13 cellular contexts compared by ENCODE assay signal in the genomic region with DNA sequence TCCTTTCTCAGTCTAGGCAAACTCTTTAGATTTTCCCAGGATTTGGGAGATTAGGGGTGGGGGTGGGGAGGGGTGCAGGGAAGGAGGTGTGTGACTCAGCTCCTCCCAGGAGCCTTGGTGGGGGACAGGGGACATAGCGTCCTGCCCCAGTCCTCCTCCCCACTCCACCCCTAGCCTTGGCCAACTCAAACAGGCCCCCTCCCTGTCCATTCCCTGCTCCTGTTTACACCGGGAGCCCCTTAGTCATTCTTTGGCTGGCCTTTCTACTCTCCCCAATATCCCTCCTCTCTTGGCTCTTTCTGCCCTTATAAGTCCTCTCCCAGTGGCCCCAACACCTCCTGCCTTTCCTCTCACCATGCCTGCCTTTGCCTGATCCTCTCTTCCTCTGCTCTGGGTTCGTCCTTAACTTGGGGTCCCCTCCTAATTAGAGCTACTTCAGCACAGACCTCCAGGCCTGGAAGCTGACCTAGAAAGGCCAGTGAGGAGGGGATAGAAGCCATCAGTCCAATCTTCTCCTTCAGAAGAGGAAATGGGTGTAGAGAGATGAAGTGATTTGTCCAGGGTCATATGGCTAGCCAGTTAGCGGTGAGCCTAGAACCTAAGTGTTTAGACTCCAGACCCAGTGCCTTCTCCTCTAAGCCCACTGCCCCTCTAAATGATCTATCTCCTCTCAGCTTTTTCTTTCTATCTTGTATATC. TPM values are rescaled to one million over a fixed set of nuclear protein-coding genes. Genes with fewer than 3 reads are reported as not detected.
A peak's percentile ranks its signal among the peaks of the same experiment; 100 is the strongest.
DNase-seq lines count a peak whose midpoint lies in the region; TF ChIP-seq lines count a peak whose summit lies in the region.
"Had no signal": no experiment of that assay in that cellular context is flagged by ENCODE, and none has a peak within 500 bp of the region (broad histone marks: within the 10 kb centered on the region; RNA-seq: fewer than 3 reads in every experiment).

No MANE protein-coding gene starts in this region.

- in situ Hi-C loops in transverse colon (cut with MboI; ENCODE audit: low pct_ligation_motif_present in 1 of 4, low pct_unique_long_range_greater_than_20kb in 1 of 4, low sequenced_read_pairs in 3 of 4) = no loop called here
- in situ Hi-C loops in G401 (cut with HindIII; ENCODE audit: low sequenced_read_pairs) = no loop called here

- 61 to 70% methylated on average over 2 to 4 of the region's 4 CpGs for WGBS in transverse colon (ENCODE audit: low coverage in 1 of 2), 2 donors

- H3K9ac ChIP-seq in muscle layer of colon (ENCODE audit: low read length) = peak overlapping the region; percentile 2

- H3K27ac ChIP-seq in muscle layer of colon (ENCODE audit: low read depth, low read length) (peak overlapping the region; percentile 99), transverse colon (peak overlapping the region; percentile 85 to 97 (median 94))

- DNase-seq in activated CD4-positive, alpha-beta T cell treated with anti-CD3 and anti-CD28 coated beads, Interleukin-2, amount 10 ng/mL, durations not matched to agents 7 days and 5 days = no peak
- no peak for DNase-seq in activated CD4-positive, alpha-beta T cell treated with anti-CD3 and anti-CD28 coated beads for 1 hour
- peak; percentile 62 for DNase-seq in transverse colon
- DNase-seq in G401 (ENCODE audit: low spot score) = no peak
- no peak for DNase-seq in kidney glomerular epithelial cell (lab: John Stamatoyannopoulos, UW)
- DNase-seq in NOMO-1 treated with DMSO at 0.1 percent for 48 hours (lab: John Stamatoyannopoulos, UW; ENCODE audit: unreplicated experiment) = no peak
- DNase-seq: NCI-H510A had no signal

- peaks cover 67% of the 10 kb centered on the region for H3K4me1 ChIP-seq in muscle layer of colon (ENCODE audit: insufficient read depth, low read length)
- H3K4me1 ChIP-seq in transverse colon = peaks cover 0 to 66% (median 7%) of the 10 kb centered on the region in 4 donors

- H3K9me3 ChIP-seq in muscle layer of colon (ENCODE audit: low read length) (no peaks in the 10 kb centered on the region), transverse colon (no peaks in the 10 kb centered on the region)
- H3K9me3 ChIP-seq: body of pancreas had no signal

- no peak overlapping the region for H3K4me3 Mint-ChIP-seq in activated CD4-positive, alpha-beta T cell treated with anti-CD3 and anti-CD28 coated beads, Interleukin-2, amount 10 ng/mL, durations not matched to agents 7 days and 5 days
- no peak overlapping the region for H3K4me3 Mint-ChIP-seq in dendritic cell treated with granulocyte-macrophage colony-stimulating factor and Interleukin-4, amounts not matched to agents 40 ng/mL and 50 ng/mL, for 4 days
- H3K4me3 Mint-ChIP-seq: stimulated activated naive CD8-positive, alpha-beta T cell treated with anti-CD3 and anti-CD28 coated beads, Interleukin-15, Interleukin-2, amounts not matched to agents 100 ng/mL and 50 ng/mL, for 24 hours had no signal

- H3K9me3 Mint-ChIP-seq in activated CD4-positive, alpha-beta T cell treated with anti-CD3 and anti-CD28 coated beads, Interleukin-2, amount 10 ng/mL, durations not matched to agents 7 days and 5 days = no peaks in the 10 kb centered on the region
- H3K9me3 Mint-ChIP-seq in dendritic cell treated with granulocyte-macrophage colony-stimulating factor and Interleukin-4, amounts not matched to agents 40 ng/mL and 50 ng/mL, for 4 days = no peaks in the 10 kb centered on the region
- H3K9me3 Mint-ChIP-seq: stimulated activated naive CD8-positive, alpha-beta T cell treated with anti-CD3 and anti-CD28 coated beads, Interleukin-15, Interleukin-2, amounts not matched to agents 100 ng/mL and 50 ng/mL, for 24 hours had no signal

- POLR2A ChIA-PET in activated CD4-positive, alpha-beta T cell treated with anti-CD3 and anti-CD28 coated beads, Interleukin-2, amount 10 ng/mL, durations not matched to agents 7 days and 5 days (lab: Charles Lee) = no interaction called here

- peaks cover 49% of the 10 kb centered on the region for H3K27me3 Mint-ChIP-seq in activated CD4-positive, alpha-beta T cell treated with anti-CD3 and anti-CD28 coated beads, Interleukin-2, amount 10 ng/mL, durations not matched to agents 7 days and 5 days
- H3K27me3 Mint-ChIP-seq in dendritic cell treated with granulocyte-macrophage colony-stimulating factor and Interleukin-4, amounts not matched to agents 40 ng/mL and 50 ng/mL, for 4 days = peaks cover 3% of the 10 kb centered on the region
- H3K27me3 Mint-ChIP-seq: stimulated activated naive CD8-positive, alpha-beta T cell treated with anti-CD3 and anti-CD28 coated beads, Interleukin-15, Interleukin-2, amounts not matched to agents 100 ng/mL and 50 ng/mL, for 24 hours had no signal

- CTCF ChIA-PET in activated CD4-positive, alpha-beta T cell treated with anti-CD3 and anti-CD28 coated beads, Interleukin-2, amount 10 ng/mL, durations not matched to agents 7 days and 5 days (lab: Charles Lee) = interaction anchor here (1.0 to 7.3 kb wide), 5 partner anchors 10 to 21 kb away, joined by 3 to 64 read pairs (median 6); no protein-coding TSS in a partner anchor

- H3K36me3 ChIP-seq in muscle layer of colon (ENCODE audit: insufficient read depth, low read length) (no peaks in the 10 kb centered on the region), transverse colon (no peaks in the 10 kb centered on the region)

- H3K4me3 ChIP-seq in muscle layer of colon (ENCODE audit: low read depth in 1 of 2, low read length in 2 of 2) (peak overlapping the region in 1 of 2 donors; percentile 28), transverse colon (no peak overlapping the region)
- H3K4me3 ChIP-seq: body of pancreas, GM12878 had no signal

- H3K36me3 Mint-ChIP-seq in activated CD4-positive, alpha-beta T cell treated with anti-CD3 and anti-CD28 coated beads, Interleukin-2, amount 10 ng/mL, durations not matched to agents 7 days and 5 days (ENCODE audit: low read depth) = peaks cover 10% of the 10 kb centered on the region
- H3K36me3 Mint-ChIP-seq in dendritic cell treated with granulocyte-macrophage colony-stimulating factor and Interleukin-4, amounts not matched to agents 40 ng/mL and 50 ng/mL, for 4 days (ENCODE audit: low read depth) = peaks cover 24% of the 10 kb centered on the region

- no peak for TF ChIP-seq POLR2A in transverse colon (IDR thresholded peaks at IDR 0.05)

- peak overlapping the region; percentile 28 for H3K27ac Mint-ChIP-seq in activated CD4-positive, alpha-beta T cell treated with anti-CD3 and anti-CD28 coated beads, Interleukin-2, amount 10 ng/mL, durations not matched to agents 7 days and 5 days
- peak overlapping the region; percentile 61 for H3K27ac Mint-ChIP-seq in dendritic cell treated with granulocyte-macrophage colony-stimulating factor and Interleukin-4, amounts not matched to agents 40 ng/mL and 50 ng/mL, for 4 days

- peak; percentile 70 for TF ChIP-seq EP300 in transverse colon (IDR thresholded peaks at IDR 0.05; ENCODE audit: low read depth)

- H3K4me1 Mint-ChIP-seq in activated CD4-positive, alpha-beta T cell treated with anti-CD3 and anti-CD28 coated beads, Interleukin-2, amount 10 ng/mL, durations not matched to agents 7 days and 5 days = peaks cover 40% of the 10 kb centered on the region
- peaks cover 77% of the 10 kb centered on the region for H3K4me1 Mint-ChIP-seq in dendritic cell treated with granulocyte-macrophage colony-stimulating factor and Interleukin-4, amounts not matched to agents 40 ng/mL and 50 ng/mL, for 4 days (ENCODE audit: low read depth)

- TF ChIP-seq CTCF in transverse colon (IDR thresholded peaks at IDR 0.05) = no peak

- intact Hi-C loops in dendritic cell treated with granulocyte-macrophage colony-stimulating factor and Interleukin-4, amounts not matched to agents 40 ng/mL and 50 ng/mL, for 4 days (cut with micrococcal nuclease) = no loop called here
- intact Hi-C loops in transverse colon (cut with DNase I; ENCODE audit: low total_unique reads) = no loop called here

- no peaks in the 10 kb centered on the region for H3K27me3 ChIP-seq in muscle layer of colon (ENCODE audit: control insufficient read depth in 1 of 2, insufficient read depth in 2 of 2, low read length in 2 of 2)
- peaks cover 49% of the 10 kb centered on the region for H3K27me3 ChIP-seq in transverse colon
- H3K27me3 ChIP-seq: body of pancreas had no signal

RNA-seq across cellular contexts. Expression of a gene that starts 2.3 kb away (rescaled TPM):
- 10 to 100 TPM; 83.5 to 88.7 TPM for total RNA-seq in activated CD4-positive, alpha-beta T cell treated with anti-CD3 and anti-CD28 coated beads, Interleukin-2, amount 10 ng/mL, durations not matched to agents 7 days and 5 days
- total RNA-seq in transverse colon = 100 to 1,000 TPM in 1 of 4 donors, 10 to 100 TPM in 3; 37.7 to 217 (median 73.0) TPM
- total RNA-seq in G401 (2014; rRNA removed; shearing (Covaris generic)) = 49.1 and 58.8 TPM in 2 replicates

RNA-seq across cellular contexts. Expression of a gene that starts 36.8 kb away (rescaled TPM):
- 1 to 10 TPM in 1 of 2 experiments, under 1 TPM in 1; 0.48 to 1.3 TPM for total RNA-seq in activated CD4-positive, alpha-beta T cell treated with anti-CD3 and anti-CD28 coated beads, Interleukin-2, amount 10 ng/mL, durations not matched to agents 7 days and 5 days
- total RNA-seq in transverse colon = 10 to 100 TPM in 1 of 4 donors, 1 to 10 TPM in 3; 1.9 to 17.5 (median 5.7) TPM
- 6.0 and 8.6 TPM in 2 replicates for total RNA-seq in G401 (2014; rRNA removed; shearing (Covaris generic))

RNA-seq across cellular contexts. Expression of a gene that starts 52.1 kb away (rescaled TPM):
- total RNA-seq in activated CD4-positive, alpha-beta T cell treated with anti-CD3 and anti-CD28 coated beads, Interleukin-2, amount 10 ng/mL, durations not matched to agents 7 days and 5 days = 10 to 100 TPM in 1 of 2 experiments, 1 to 10 TPM in 1; 8.5 to 10.8 TPM
- total RNA-seq in transverse colon = not detected
- not detected in 2 replicates for total RNA-seq in G401 (2014; rRNA removed; shearing (Covaris generic))
- total RNA-seq: body of pancreas, H4 had no signal

RNA-seq across cellular contexts. Expression of a gene that starts 57.0 kb away (rescaled TPM):
- under 1 TPM; 0.15 to 0.33 TPM for total RNA-seq in activated CD4-positive, alpha-beta T cell treated with anti-CD3 and anti-CD28 coated beads, Interleukin-2, amount 10 ng/mL, durations not matched to agents 7 days and 5 days
- total RNA-seq in transverse colon = not detected
- total RNA-seq in G401 (2014; rRNA removed; shearing (Covaris generic)) = 1.0 TPM in 1 of 2 replicates, not detected in the other
- total RNA-seq: body of pancreas, H4 had no signal
